19 cellular contexts compared by ENCODE assay signal in the genomic region with DNA sequence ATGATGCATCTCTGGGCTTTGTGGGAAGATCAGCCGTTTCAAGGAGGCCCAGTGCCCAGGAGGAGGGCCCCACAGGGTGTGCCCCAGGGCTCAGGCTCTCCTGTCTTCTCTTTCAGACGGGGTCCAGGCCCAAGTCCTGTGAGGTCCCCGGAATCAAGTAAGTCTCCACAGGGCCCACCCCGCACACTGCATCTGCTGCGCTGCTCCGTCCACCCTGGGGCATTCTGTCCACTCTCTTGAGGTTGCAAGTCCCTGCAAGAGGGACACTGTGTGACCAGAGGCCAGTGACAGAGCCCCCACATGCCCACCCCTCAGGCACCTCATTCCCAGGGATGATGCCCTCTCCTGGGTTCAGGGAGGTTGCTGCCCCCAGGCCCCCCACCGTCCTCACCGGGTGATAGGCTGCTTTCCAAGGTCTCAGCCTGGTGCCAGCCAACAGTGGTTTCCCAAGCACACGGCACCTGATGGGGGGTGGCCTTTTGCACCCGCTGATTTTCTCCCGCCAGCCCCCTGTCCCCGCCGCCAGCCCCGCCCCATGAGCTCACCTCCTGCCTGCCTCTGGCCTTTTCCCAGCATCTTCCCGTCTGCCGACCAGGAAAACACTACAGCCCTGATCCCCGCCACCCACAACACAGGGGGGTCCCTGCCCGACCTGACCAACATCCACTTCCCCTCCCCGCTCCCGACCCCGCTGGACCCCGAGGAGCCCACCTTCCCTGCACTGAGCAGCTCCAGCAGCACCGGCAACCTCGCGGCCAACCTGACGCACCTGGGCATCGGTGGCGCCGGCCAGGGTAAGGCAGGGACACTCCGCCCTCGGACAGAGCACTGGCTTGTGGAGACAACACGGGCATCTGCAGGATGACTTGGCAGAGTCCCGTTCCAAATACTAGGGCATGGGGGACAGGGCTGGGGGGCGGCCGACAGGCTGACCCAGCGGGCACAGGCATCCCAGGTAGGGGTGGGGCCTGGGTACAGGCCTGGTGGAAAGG. TPM values are rescaled to one million over a fixed set of nuclear protein-coding genes. Genes with fewer than 3 reads are reported as not detected.
DNase-seq lines count a peak whose midpoint lies in the region; ATAC-seq, FAIRE-seq and TF ChIP-seq lines count a peak whose summit lies in the region.
"Had no signal": no experiment of that assay in that cellular context is flagged by ENCODE, and none has a peak within 500 bp of the region (broad histone marks: within the 10 kb centered on the region; RNA-seq: fewer than 3 reads in every experiment).

No MANE protein-coding gene starts in this region.

- H3K4me3 ChIP-seq in kidney (ENCODE audit: low read length in 2 of 2) (no peak overlapping the region), upper lobe of right lung (no peak overlapping the region)
- H3K4me3 ChIP-seq: GM23248 had no signal

- DNase-seq in stimulated activated naive CD8-positive, alpha-beta T cell treated with anti-CD3 and anti-CD28 coated beads, Interleukin-15, amount 100 ng/mL, for 72 hours, result no peak
- DNase-seq in stimulated activated naive CD8-positive, alpha-beta T cell treated with anti-CD3 and anti-CD28 coated beads, Interleukin-15, Interleukin-2, amounts not matched to agents 100 U/mL and 50 U/mL, for 24 hours, result no peak
- DNase-seq in RWPE1 (ENCODE audit: low spot score) (no peak), kidney (peak; percentile 75), upper lobe of right lung (no peak), ecto neural progenitor cell (ENCODE audit: low spot score) (no peak), NCI-H146 (lab: John Stamatoyannopoulos, UW) (no peak)
- DNase-seq: ACHN; Caco-2; CD8-positive, alpha-beta T cell; DND-41; GDM1; GM23248; H7 had no signal

- peaks cover 25 to 29% of the 10 kb centered on the region in 2 donors for H3K4me1 ChIP-seq in kidney (ENCODE audit: control insufficient read depth in 1 of 2, insufficient read depth in 1 of 2, low read depth in 1 of 2, low read length in 2 of 2)
- peaks cover 31% of the 10 kb centered on the region for H3K4me1 ChIP-seq in upper lobe of right lung
- H3K4me1 ChIP-seq: Caco-2 had no signal

- CTCF ChIA-PET in RWPE1 (lab: Yijun Ruan, JAX), result no interaction called here

- H3K9ac ChIP-seq in kidney (ENCODE audit: low read length in 2 of 2), result no peak overlapping the region
- H3K9ac ChIP-seq: GM23248 had no signal

- H3K9me3 Mint-ChIP-seq in stimulated activated naive CD8-positive, alpha-beta T cell treated with anti-CD3 and anti-CD28 coated beads, Interleukin-15, amount 100 ng/mL, for 72 hours, result no peaks in the 10 kb centered on the region
- H3K9me3 Mint-ChIP-seq: CD14-positive monocyte; CD8-positive, alpha-beta T cell had no signal

- no peaks in the 10 kb centered on the region for H3K9me3 ChIP-seq in kidney (ENCODE audit: control insufficient read depth in 1 of 2, low read length in 2 of 2)
- no peaks in the 10 kb centered on the region for H3K9me3 ChIP-seq in upper lobe of right lung
- H3K9me3 ChIP-seq: Caco-2 had no signal

- H3K27me3 Mint-ChIP-seq in stimulated activated naive CD8-positive, alpha-beta T cell treated with anti-CD3 and anti-CD28 coated beads, Interleukin-15, amount 100 ng/mL, for 72 hours, result no peaks in the 10 kb centered on the region

- peak overlapping the region; percentile 92 for H3K27ac ChIP-seq in RWPE1
- no peak overlapping the region for H3K27ac ChIP-seq in kidney (ENCODE audit: low read depth in 2 of 2, low read length in 2 of 2)
- no peak overlapping the region for H3K27ac ChIP-seq in upper lobe of right lung
- H3K27ac ChIP-seq: GM23248 had no signal

- peak; percentile 36 for ATAC-seq in stimulated activated naive CD8-positive, alpha-beta T cell treated with anti-CD3 and anti-CD28 coated beads, Interleukin-15, amount 100 ng/mL, for 72 hours
- ATAC-seq in stimulated activated naive CD8-positive, alpha-beta T cell treated with anti-CD3 and anti-CD28 coated beads, Interleukin-15, Interleukin-2, amounts not matched to agents 100 U/mL and 50 U/mL, for 24 hours, result no peak
- no peak for ATAC-seq in upper lobe of right lung
- no peak for ATAC-seq in GM21360 (IDR thresholded peaks at IDR 0.05; ENCODE audit: unreplicated experiment)
- ATAC-seq: CD8-positive, alpha-beta T cell had no signal

- no peaks in the 10 kb centered on the region for H3K4me1 Mint-ChIP-seq in stimulated activated naive CD8-positive, alpha-beta T cell treated with anti-CD3 and anti-CD28 coated beads, Interleukin-15, amount 100 ng/mL, for 72 hours
- H3K4me1 Mint-ChIP-seq: CD14-positive monocyte had no signal

- no peaks in the 10 kb centered on the region for H3K27me3 ChIP-seq in upper lobe of right lung

- intact Hi-C loops in kidney (cut with DNase I) (no loop called here), upper lobe of right lung (cut with DNase I) (no loop called here)

- H3K36me3 ChIP-seq in kidney (ENCODE audit: control insufficient read depth in 1 of 2, insufficient read depth in 2 of 2, low read length in 2 of 2) (no peaks in the 10 kb centered on the region), upper lobe of right lung (no peaks in the 10 kb centered on the region)

- no peak overlapping the region for H3K27ac Mint-ChIP-seq in stimulated activated naive CD8-positive, alpha-beta T cell treated with anti-CD3 and anti-CD28 coated beads, Interleukin-15, amount 100 ng/mL, for 72 hours
- H3K27ac Mint-ChIP-seq: CD14-positive monocyte; CD8-positive, alpha-beta T cell had no signal

- TF ChIP-seq CTCF in RWPE1 (conservative IDR thresholded peaks at IDR 0.05; ENCODE audit: low read depth) (no peak), kidney (IDR thresholded peaks at IDR 0.05; ENCODE audit: borderline replicate concordance, extremely low read depth, insufficient read depth) (no peak), upper lobe of right lung (IDR thresholded peaks at IDR 0.05) (no peak)

- POLR2A ChIA-PET in RWPE1 (lab: Yijun Ruan, JAX; ENCODE audit: low non-redundant PET), result no interaction called here

- no peak overlapping the region for H3K4me3 Mint-ChIP-seq in stimulated activated naive CD8-positive, alpha-beta T cell treated with anti-CD3 and anti-CD28 coated beads, Interleukin-15, amount 100 ng/mL, for 72 hours
- H3K4me3 Mint-ChIP-seq: CD14-positive monocyte; CD8-positive, alpha-beta T cell had no signal

- FAIRE-seq in kidney (lab: Jason Lieb, UNC), result no peak
- FAIRE-seq: GM12892 had no signal

RNA-seq across cellular contexts. Expression of gene COMP, which starts 31.4 kb away (rescaled TPM):
- total RNA-seq in kidney, result 33.2 TPM
- 1.8 TPM for polyA plus RNA-seq in kidney (ENCODE audit: insufficient read depth, low read depth, low replicate concordance)
- 9.7 TPM for total RNA-seq in upper lobe of right lung
- total RNA-seq: A172; CD8-positive, alpha-beta T cell; H7; HT-29 had no signal
- polyA plus RNA-seq: CD14-positive monocyte had no signal
